In genomic region chr16:49484936-49485335, GRCh38 we compare ENCODE assay signal across 19 cellular contexts.
A peak's percentile ranks its signal among the peaks of the same experiment; 100 is the strongest.
DNase-seq lines count a peak whose midpoint lies in the region; ATAC-seq and TF ChIP-seq lines count a peak whose summit lies in the region.
"Had no signal": no experiment of that assay in that cellular context is flagged by ENCODE, and none has a peak within 500 bp of the region (broad histone marks: within the 10 kb centered on the region; RNA-seq: fewer than 3 reads in every experiment).

No MANE protein-coding gene starts in this region.

- H3K4me3 Mint-ChIP-seq in central memory CD8-positive, alpha-beta T cell, result peak overlapping the region; percentile 10
- peak overlapping the region; percentile 52 for H3K4me3 Mint-ChIP-seq in nephron progenitor cell
- H3K4me3 Mint-ChIP-seq: activated CD8-positive, alpha-beta T cell treated with anti-CD3 and anti-CD28 coated beads for 36 hours; CD8-positive, alpha-beta T cell had no signal

- H3K9me3 ChIP-seq in Loucy (ENCODE audit: insufficient read depth, low read depth, low read length) (no peaks in the 10 kb centered on the region), subcutaneous abdominal adipose tissue (ENCODE audit: control insufficient read depth in 5 of 5, low read length in 5 of 5) (peaks cover 0 to 6% (median 0%) of the 10 kb centered on the region in 5 donors)
- H3K9me3 ChIP-seq: neutrophil had no signal

- peaks cover 6% of the 10 kb centered on the region for H3K4me1 ChIP-seq in Loucy (ENCODE audit: insufficient read depth, low read length, poor library complexity, severe bottlenecking)
- H3K4me1 ChIP-seq in subcutaneous abdominal adipose tissue (ENCODE audit: control insufficient read depth in 5 of 5, insufficient read depth in 5 of 5, low read length in 5 of 5), result peaks cover 0 to 13% (median 12%) of the 10 kb centered on the region in 5 donors

- H3K9me3 Mint-ChIP-seq in central memory CD8-positive, alpha-beta T cell, result no peaks in the 10 kb centered on the region
- no peaks in the 10 kb centered on the region for H3K9me3 Mint-ChIP-seq in nephron progenitor cell
- H3K9me3 Mint-ChIP-seq: activated CD8-positive, alpha-beta T cell treated with anti-CD3 and anti-CD28 coated beads for 36 hours; CD8-positive, alpha-beta T cell had no signal

- no peak for DNase-seq in central memory CD8-positive, alpha-beta T cell (ENCODE audit: low spot score in 2 of 2)
- DNase-seq in nephron progenitor cell, result no peak
- DNase-seq in COLO829 (ENCODE audit: low spot score), result no peak
- no peak for DNase-seq in NK-92 (lab: John Stamatoyannopoulos, UW; ENCODE audit: unreplicated experiment)
- DNase-seq: activated CD4-positive, CD25-positive, alpha-beta regulatory T cell; activated naive CD4-positive, alpha-beta T cell treated with anti-CD3 and anti-CD28 coated beads, Interleukin-2, amount 50 U/mL, for 16 hours; activated T-cell treated with anti-CD3 and anti-CD28 coated beads for 4 hours; CD8-positive, alpha-beta T cell; central memory CD4-positive, alpha-beta T cell; DMS153; HCEC 1CT; hippocampal formation; MV-4-11; NCI-H526 treated with DMSO at 0.1 percent for 48 hours had no signal

- peaks cover 8% of the 10 kb centered on the region for H3K27me3 Mint-ChIP-seq in central memory CD8-positive, alpha-beta T cell
- H3K27me3 Mint-ChIP-seq in nephron progenitor cell (ENCODE audit: low read depth, poor library complexity), result peaks cover 36% of the 10 kb centered on the region

- no peak overlapping the region for H3K4me3 ChIP-seq in Loucy (ENCODE audit: low read length, poor library complexity, severe bottlenecking)
- peak overlapping the region in 4 of 5 donors; percentile 51 to 55 (median 53) for H3K4me3 ChIP-seq in subcutaneous abdominal adipose tissue (ENCODE audit: low read depth in 1 of 5, low read length in 5 of 5)

- H2AFZ ChIP-seq in Loucy (ENCODE audit: low read length), result peak overlapping the region; percentile 36; the same call in 1 of the 2 replicates

- H3K9me2 ChIP-seq in Loucy (replicated peaks; ENCODE audit: low read depth, low read length), result no peaks in the 10 kb centered on the region

- H3K27me3 ChIP-seq in Loucy (ENCODE audit: insufficient read depth, low read length, poor library complexity, severe bottlenecking) (no peaks in the 10 kb centered on the region), subcutaneous abdominal adipose tissue (ENCODE audit: control insufficient read depth in 5 of 5, insufficient read depth in 4 of 5, low read length in 5 of 5) (no peaks in the 10 kb centered on the region)

- H3K4me2 ChIP-seq in Loucy (ENCODE audit: low read depth, low read length, poor library complexity, severe bottlenecking), result no peak overlapping the region

- no peak overlapping the region for H3K27ac Mint-ChIP-seq in central memory CD8-positive, alpha-beta T cell (ENCODE audit: low read depth)
- no peak overlapping the region for H3K27ac Mint-ChIP-seq in nephron progenitor cell
- H3K27ac Mint-ChIP-seq: activated CD8-positive, alpha-beta T cell treated with anti-CD3 and anti-CD28 coated beads for 36 hours; CD8-positive, alpha-beta T cell had no signal

- TF ChIP-seq CTCF in Loucy (conservative IDR thresholded peaks at IDR 0.05; ENCODE audit: low read length) (no peak), nephron progenitor cell (IDR thresholded peaks at IDR 0.05) (no peak)

- no peaks in the 10 kb centered on the region for H4K20me1 ChIP-seq in Loucy (ENCODE audit: insufficient read depth, low read length, poor library complexity, severe bottlenecking)

- no peak overlapping the region for H3K27ac ChIP-seq in subcutaneous abdominal adipose tissue (ENCODE audit: low read depth, low read length)
- H3K27ac ChIP-seq: neutrophil had no signal

- H3F3A ChIP-seq in Loucy (ENCODE audit: low read depth), result no peaks in the 10 kb centered on the region

- H3K36me3 Mint-ChIP-seq in central memory CD8-positive, alpha-beta T cell (ENCODE audit: insufficient read depth), result no peaks in the 10 kb centered on the region
- peaks cover 11% of the 10 kb centered on the region for H3K36me3 Mint-ChIP-seq in nephron progenitor cell (ENCODE audit: low read depth)
- H3K36me3 Mint-ChIP-seq: CD8-positive, alpha-beta T cell had no signal

- H3K4me1 Mint-ChIP-seq in central memory CD8-positive, alpha-beta T cell, result no peaks in the 10 kb centered on the region
- H3K4me1 Mint-ChIP-seq in nephron progenitor cell, result no peaks in the 10 kb centered on the region

- H3K79me2 ChIP-seq in Loucy (ENCODE audit: insufficient read depth, low read length), result no peaks in the 10 kb centered on the region

- no peaks in the 10 kb centered on the region for H3K36me3 ChIP-seq in Loucy (ENCODE audit: insufficient read depth, low read length)
- H3K36me3 ChIP-seq in subcutaneous abdominal adipose tissue (ENCODE audit: control insufficient read depth in 5 of 5, insufficient read depth in 5 of 5, low read length in 5 of 5), result peaks cover 0 to 5% (median 0%) of the 10 kb centered on the region in 5 donors
- H3K36me3 ChIP-seq: neutrophil had no signal

- H3K9ac ChIP-seq in Loucy (ENCODE audit: low read depth, low read length, poor library complexity, severe bottlenecking), result no peak overlapping the region
- no peak overlapping the region for H3K9ac ChIP-seq in subcutaneous abdominal adipose tissue (ENCODE audit: low read length in 5 of 5)

- no peak for ATAC-seq in central memory CD8-positive, alpha-beta T cell (replicated peaks; ENCODE audit: extremely low read depth, poor library complexity, severe bottlenecking)
- no peak for ATAC-seq in GM18870 (IDR thresholded peaks at IDR 0.05; ENCODE audit: unreplicated experiment)
- ATAC-seq: CD8-positive, alpha-beta T cell had no signal
